ENCODE assay signal across 8 cellular contexts in genomic region chr3:34683851-34684250, GRCh38.
DNase-seq lines count a peak whose midpoint lies in the region; ATAC-seq and TF ChIP-seq lines count a peak whose summit lies in the region.

No MANE protein-coding gene starts in this region.

- H3K4me1 ChIP-seq in right lobe of liver: no peaks in the 10 kb centered on the region
- H3K4me1 ChIP-seq in tibial artery: no peaks in the 10 kb centered on the region

- H3K27me3 ChIP-seq in right lobe of liver: no peaks in the 10 kb centered on the region
- no peaks in the 10 kb centered on the region for H3K27me3 ChIP-seq in tibial artery

- WGBS in right lobe of liver (ENCODE audit: insufficient coverage, low coverage, low lambda C conversion rate, missing lambda C conversion rate): 37% methylated on average over 4 of the region's 4 CpGs

- TF ChIP-seq POLR2A in right lobe of liver (IDR thresholded peaks at IDR 0.05): no peak

- intact Hi-C loops in right lobe of liver (cut with DNase I): loop anchor here (10.0 kb wide), 1 partner anchor 799 kb away; no protein-coding TSS in a partner anchor
- intact Hi-C loops in tibial artery (cut with DNase I; ENCODE audit: low total_unique reads): loop anchor here (2.0 to 5.0 kb wide), 2 partner anchors 707 to 799 kb away; no protein-coding TSS in a partner anchor

- H3K9me3 ChIP-seq in right lobe of liver (no peaks in the 10 kb centered on the region), tibial artery (no peaks in the 10 kb centered on the region)

- ATAC-seq in right lobe of liver: peak; percentile 47 to 65 (median 62)

- POLR2A ChIA-PET in GM10248 (lab: Yijun Ruan, JAX): no interaction called here

- DNase-seq in GM10248 (ENCODE audit: extremely low spot score) (no peak), HS-27A (ENCODE audit: low read depth) (peak; percentile 23), RPMI8226 (peak; percentile 65), dedifferentiated amniotic fluid mesenchymal stem cell (ENCODE audit: extremely low spot score) (peak; percentile 44), right lobe of liver (peak; percentile 52 to 68 (median 60)), tibial artery (peak; percentile 51 to 71), NCI-H2227 (lab: John Stamatoyannopoulos, UW; ENCODE audit: unreplicated experiment) (no peak), NCI-H345 treated with DMSO at 0.1 percent for 48 hours (lab: John Stamatoyannopoulos, UW; ENCODE audit: unreplicated experiment) (no peak)

- H3K27ac ChIP-seq in right lobe of liver (no peak overlapping the region), tibial artery (no peak overlapping the region)

- TF ChIP-seq CTCF in GM10248 (IDR thresholded peaks at IDR 0.05; ENCODE audit: control extremely low read depth, extremely low read depth, low read depth, missing control alignments): peak; percentile 63
- TF ChIP-seq CTCF in right lobe of liver (IDR thresholded peaks at IDR 0.05): peak; percentile 56 to 62 (median 57)
- peak; percentile 66 to 70 for TF ChIP-seq CTCF in tibial artery (IDR thresholded peaks at IDR 0.05)

- no peak overlapping the region for H3K4me3 ChIP-seq in right lobe of liver
- H3K4me3 ChIP-seq in tibial artery: no peak overlapping the region

- CTCF ChIA-PET in GM10248 (lab: Yijun Ruan, JAX): interaction anchor here (0.6 to 4.8 kb wide), 33 partner anchors 9 to 807 kb away, joined by 3 to 88 read pairs (median 5); no protein-coding TSS in a partner anchor

- no peaks in the 10 kb centered on the region for H3K36me3 ChIP-seq in right lobe of liver
- no peaks in the 10 kb centered on the region for H3K36me3 ChIP-seq in tibial artery

Comparison
In these comparisons a context has a peak if more than half of its experiments do, and no peak if none do; other contexts are left out.
1. DNase-seq: peak in HS-27A (single experiment), RPMI8226 (single experiment), dedifferentiated amniotic fluid mesenchymal stem cell (single experiment), right lobe of liver (3 of 3) and tibial artery (2 of 2); none in GM10248 (single experiment), NCI-H2227 (single experiment) and NCI-H345 treated with DMSO at 0.1 percent for 48 hours (single experiment).
2. Peak in every context shown above with its lines, with median percentiles within 50 percentile points of each other: CTCF ChIP-seq.